ENCODE assay signal across 12 cellular contexts in genomic region chr19:7670150-7670784, GRCh38. TPM values are rescaled to one million over a fixed set of nuclear protein-coding genes. Genes with fewer than 3 reads are reported as not detected.
DNase-seq lines count a peak whose midpoint lies in the region; ATAC-seq and TF ChIP-seq lines count a peak whose summit lies in the region.
"Had no signal": no experiment of that assay in that cellular context is flagged by ENCODE, and none has a peak within 500 bp of the region (broad histone marks: within the 10 kb centered on the region; RNA-seq: fewer than 3 reads in every experiment).

No MANE protein-coding gene starts in this region.

- H3K27me3 Mint-ChIP-seq in activated B cell treated with CpG ODN at 0.5 μM for 24 hours: peaks cover 42% of the 10 kb centered on the region
- H3K27me3 Mint-ChIP-seq in stimulated activated naive CD8-positive, alpha-beta T cell treated with anti-CD3 and anti-CD28 coated beads, Interleukin-15, amount 100 ng/mL, for 72 hours: peaks cover 64% of the 10 kb centered on the region

- peaks cover 2% of the 10 kb centered on the region for H3K4me1 ChIP-seq in iPS-15b (ENCODE audit: control insufficient read depth, insufficient read depth, low read length)
- H3K4me1 ChIP-seq: thyroid gland had no signal

- POLR2A ChIA-PET in activated B cell treated with CpG ODN at 0.5 μM for 24 hours (lab: Charles Lee): interaction anchor here (0.6 to 1.2 kb wide), 2 partner anchors 8 to 16 kb away, joined by 4 to 9 read pairs; no protein-coding TSS in a partner anchor

- peaks cover 12% of the 10 kb centered on the region for H3K4me1 Mint-ChIP-seq in activated B cell treated with CpG ODN at 0.5 μM for 24 hours
- peaks cover 28% of the 10 kb centered on the region for H3K4me1 Mint-ChIP-seq in stimulated activated naive CD8-positive, alpha-beta T cell treated with anti-CD3 and anti-CD28 coated beads, Interleukin-15, amount 100 ng/mL, for 72 hours

- H3K27ac Mint-ChIP-seq in activated B cell treated with CpG ODN at 0.5 μM for 24 hours: no peak overlapping the region
- H3K27ac Mint-ChIP-seq in stimulated activated naive CD8-positive, alpha-beta T cell treated with anti-CD3 and anti-CD28 coated beads, Interleukin-15, amount 100 ng/mL, for 72 hours: peak overlapping the region in 1 of 2 donors; percentile 76

- peak; percentile 28 for ATAC-seq in activated B cell treated with CpG ODN at 0.5 μM for 24 hours (ENCODE audit: low read depth)
- peak; percentile 69 for ATAC-seq in stimulated activated naive CD8-positive, alpha-beta T cell treated with anti-CD3 and anti-CD28 coated beads, Interleukin-15, amount 100 ng/mL, for 72 hours
- no peak for ATAC-seq in GM18907 (IDR thresholded peaks at IDR 0.05; ENCODE audit: unreplicated experiment)
- ATAC-seq in GM18505 (IDR thresholded peaks at IDR 0.05; ENCODE audit: unreplicated experiment): no peak

- intact Hi-C loops in activated B cell treated with CpG ODN at 0.5 μM for 24 hours (cut with micrococcal nuclease): loop anchor here (10.0 kb wide), 1 partner anchor 315 kb away; no protein-coding TSS in a partner anchor

- no peak for TF ChIP-seq CTCF in activated B cell treated with CpG ODN at 0.5 μM for 24 hours (IDR thresholded peaks at IDR 0.05)

- H3K4me3 ChIP-seq in iPS-15b (ENCODE audit: low read depth, low read length): peak overlapping the region; percentile 85
- H3K4me3 ChIP-seq: thyroid gland had no signal

- no peaks in the 10 kb centered on the region for H3K36me3 Mint-ChIP-seq in activated B cell treated with CpG ODN at 0.5 μM for 24 hours (ENCODE audit: low read depth)

- CTCF ChIA-PET in activated B cell treated with CpG ODN at 0.5 μM for 24 hours (lab: Charles Lee): no interaction called here

- H3K4me3 Mint-ChIP-seq in activated B cell treated with CpG ODN at 0.5 μM for 24 hours: peak overlapping the region; percentile 64
- H3K4me3 Mint-ChIP-seq in stimulated activated naive CD8-positive, alpha-beta T cell treated with anti-CD3 and anti-CD28 coated beads, Interleukin-15, amount 100 ng/mL, for 72 hours: peak overlapping the region; percentile 83 to 90

- TF ChIP-seq POLR2A in GM18505 (IDR thresholded peaks at IDR 0.05; ENCODE audit: borderline replicate concordance, extremely low read depth, insufficient read depth, insufficient read length): no peak

- no peaks in the 10 kb centered on the region for H3K9me3 ChIP-seq in iPS-15b (ENCODE audit: control insufficient read depth, insufficient read depth, low read length)
- H3K9me3 ChIP-seq: thyroid gland had no signal

- H3K9ac ChIP-seq in iPS-15b (ENCODE audit: low read depth, low read length): peak overlapping the region; percentile 70

- H3K9me3 Mint-ChIP-seq in activated B cell treated with CpG ODN at 0.5 μM for 24 hours: no peaks in the 10 kb centered on the region
- no peaks in the 10 kb centered on the region for H3K9me3 Mint-ChIP-seq in stimulated activated naive CD8-positive, alpha-beta T cell treated with anti-CD3 and anti-CD28 coated beads, Interleukin-15, amount 100 ng/mL, for 72 hours

- DNase-seq in activated CD8-positive, alpha-beta memory T cell treated with anti-CD3 and anti-CD28 coated beads, Interleukin-2, amount 50 U/mL, for 4 hours: peak; percentile 24
- no peak for DNase-seq in activated CD8-positive, alpha-beta memory T cell treated with anti-CD3 and anti-CD28 coated beads for 24 hours
- DNase-seq in activated B cell treated with CpG ODN at 0.5 μM for 24 hours: no peak
- no peak for DNase-seq in stimulated activated naive CD8-positive, alpha-beta T cell treated with anti-CD3 and anti-CD28 coated beads, Interleukin-15, amount 100 ng/mL, for 72 hours
- no peak for DNase-seq in NCI-H524 treated with DMSO at 0.1 percent for 48 hours (lab: John Stamatoyannopoulos, UW)
- DNase-seq: activated CD4-positive, CD25-positive, alpha-beta regulatory T cell treated with anti-CD3 and anti-CD28 coated beads, Interleukin-2, amount 50 U/mL, for 72 hours; HCEC 1CT; thyroid gland had no signal

- peaks cover 29% of the 10 kb centered on the region for H3K27me3 ChIP-seq in iPS-15b (ENCODE audit: control insufficient read depth, insufficient read depth, low read length)
- H3K27me3 ChIP-seq: thyroid gland had no signal

- no peaks in the 10 kb centered on the region for H3K36me3 ChIP-seq in iPS-15b (ENCODE audit: control insufficient read depth, insufficient read depth, low read length)
- H3K36me3 ChIP-seq: thyroid gland had no signal

RNA-seq across cellular contexts. Expression of gene RETN, which starts 1.4 kb away (rescaled TPM):
- not detected in 2 replicates for total RNA-seq in activated B cell treated with CpG ODN at 0.5 μM for 24 hours
- total RNA-seq: endothelial cell of umbilical vein, thyroid gland had no signal

RNA-seq across cellular contexts. Expression of gene MCEMP1, which starts 6.6 kb away (rescaled TPM):
- total RNA-seq in activated B cell treated with CpG ODN at 0.5 μM for 24 hours: not detected in 2 replicates
- total RNA-seq: endothelial cell of umbilical vein had no signal

RNA-seq across cellular contexts. Expression of gene TRAPPC5, which starts 10.4 kb away (rescaled TPM):
- 110 and 123 TPM in 2 replicates for total RNA-seq in activated B cell treated with CpG ODN at 0.5 μM for 24 hours

RNA-seq across cellular contexts. Expression of gene FCER2, which starts 31.7 kb away (rescaled TPM):
- 191 and 193 TPM in 2 replicates for total RNA-seq in activated B cell treated with CpG ODN at 0.5 μM for 24 hours
- total RNA-seq: endothelial cell of umbilical vein, thyroid gland had no signal

RNA-seq across cellular contexts. Expression of gene STXBP2, which starts 33.4 kb away (rescaled TPM):
- 147 and 176 TPM in 2 replicates for total RNA-seq in activated B cell treated with CpG ODN at 0.5 μM for 24 hours

Comparison
In these comparisons a context has a peak if more than half of its experiments do, and no peak if none do; other contexts are left out.
1. ATAC-seq: peak in activated B cell treated with CpG ODN at 0.5 μM for 24 hours (single experiment) and stimulated activated naive CD8-positive, alpha-beta T cell treated with anti-CD3 and anti-CD28 coated beads, Interleukin-15, amount 100 ng/mL, for 72 hours (single experiment); none in GM18907 (single experiment) and GM18505 (single experiment).